21 cellular contexts compared by ENCODE assay signal in the genomic region with DNA sequence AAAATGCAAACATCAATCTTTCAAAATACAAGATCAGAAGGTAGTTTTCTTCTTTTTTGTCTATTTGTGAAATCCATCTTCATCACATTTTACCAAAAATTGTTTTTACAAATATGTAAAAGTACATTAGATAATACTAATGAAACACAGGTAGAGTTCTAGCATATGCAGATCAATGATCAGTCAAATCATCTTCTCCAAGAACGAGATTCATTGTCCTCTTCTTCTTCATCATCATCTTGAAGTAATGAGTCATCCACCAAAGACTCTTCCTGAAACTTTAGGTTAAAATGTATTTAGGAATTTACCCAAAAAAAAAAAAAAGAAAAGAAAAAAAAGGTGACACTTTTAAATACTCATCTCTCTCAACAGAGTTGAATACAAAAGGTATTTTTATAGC.
"Had no signal": no experiment of that assay in that cellular context is flagged by ENCODE, and none has a peak within 500 bp of the region (broad histone marks: within the 10 kb centered on the region; RNA-seq: fewer than 3 reads in every experiment).

No MANE protein-coding gene starts in this region.

- H3K4me3 Mint-ChIP-seq: IgD-negative memory B cell had no signal

- DNase-seq: Kasumi-1, MM.1S, NCI-H1092 treated with DMSO at 0.1 percent for 48 hours, NCI-H1436, NCI-H187, NCI-H2029, NCI-H2081 treated with DMSO at 0.1 percent for 48 hours, NCI-H2171, NCI-H226, NCI-H446, NCI-H510A, NCI-H524 treated with DMSO at 0.1 percent for 48 hours, NCI-H69, NCI-H774, SHP77, SK-N-SH, SW 1271 had no signal

- FAIRE-seq: HTR-8/SVneo, K562 had no signal

- H3K27me3 Mint-ChIP-seq: IgD-negative memory B cell had no signal

- H3K9me3 Mint-ChIP-seq: IgD-negative memory B cell had no signal

- H3K4me1 Mint-ChIP-seq: IgD-negative memory B cell had no signal

- ATAC-seq: K562, Panc1 had no signal
